In the genomic region with DNA sequence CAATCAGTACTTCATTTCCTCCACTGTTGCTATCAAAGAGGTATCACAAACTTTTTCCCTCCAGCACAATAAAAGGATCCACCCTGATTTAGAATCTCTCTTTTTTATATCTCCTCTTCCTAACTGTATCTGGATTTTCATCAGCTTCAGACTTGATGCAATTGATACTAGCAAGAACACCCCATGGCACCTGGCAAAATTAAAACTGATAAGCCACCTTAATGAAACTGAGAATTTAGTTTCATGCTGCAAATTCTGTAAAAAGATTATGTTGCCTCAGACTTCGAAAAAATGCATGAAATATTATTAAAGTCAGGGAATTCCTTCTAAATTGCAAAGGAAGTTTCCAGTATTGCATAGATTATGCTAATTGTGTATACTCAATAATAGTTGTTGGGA, we compare ENCODE assay signal across 24 cellular contexts.
"Had no signal": no experiment of that assay in that cellular context is flagged by ENCODE, and none has a peak within 500 bp of the region (broad histone marks: within the 10 kb centered on the region; RNA-seq: fewer than 3 reads in every experiment).

No MANE protein-coding gene starts in this region.

- H3K27ac Mint-ChIP-seq: dendritic cell treated with granulocyte-macrophage colony-stimulating factor and Interleukin-4, amounts not matched to agents 40 ng/mL and 50 ng/mL, for 4 days; effector memory CD8-positive, alpha-beta T cell; endodermal cell had no signal

- H3K4me1 ChIP-seq: colonic mucosa, esophagus muscularis mucosa, gastrocnemius medialis, gastroesophageal sphincter, heart left ventricle, heart right ventricle had no signal

- H3K36me3 ChIP-seq: colonic mucosa, esophagus muscularis mucosa, esophagus squamous epithelium, gastrocnemius medialis, gastroesophageal sphincter, heart left ventricle, heart right ventricle had no signal

- ATAC-seq: effector memory CD8-positive, alpha-beta T cell; esophagus mucosa; gastrocnemius medialis; gastroesophageal sphincter; heart left ventricle; heart right ventricle had no signal

- H3K9me3 Mint-ChIP-seq: dendritic cell treated with granulocyte-macrophage colony-stimulating factor and Interleukin-4, amounts not matched to agents 40 ng/mL and 50 ng/mL, for 4 days; effector memory CD8-positive, alpha-beta T cell; endodermal cell had no signal

- DNase-seq: colonic mucosa; cortex of kidney; dermis blood vessel endothelial cell; dorsolateral prefrontal cortex; effector CD4-positive, alpha-beta T cell; effector CD8-positive, alpha-beta T cell; effector memory CD4-positive, alpha-beta T cell; effector memory CD8-positive, alpha-beta T cell; endodermal cell; erythroblast; esophagus squamous epithelium; foreskin melanocyte; gastrocnemius medialis; head of caudate nucleus; heart left ventricle; heart right ventricle had no signal

- H3K27me3 ChIP-seq: colonic mucosa, dorsolateral prefrontal cortex, esophagus muscularis mucosa, esophagus squamous epithelium, foreskin keratinocyte, gastrocnemius medialis, gastroesophageal sphincter, heart left ventricle, heart right ventricle, hepatocyte had no signal

- H3K79me2 ChIP-seq: hepatocyte had no signal

- H2AFZ ChIP-seq: hepatocyte had no signal

- H3K27me3 Mint-ChIP-seq: dendritic cell treated with granulocyte-macrophage colony-stimulating factor and Interleukin-4, amounts not matched to agents 40 ng/mL and 50 ng/mL, for 4 days; effector memory CD8-positive, alpha-beta T cell had no signal

- H3K4me3 ChIP-seq: colonic mucosa, coronary artery, dorsolateral prefrontal cortex, esophagus muscularis mucosa, esophagus squamous epithelium, gastrocnemius medialis, gastroesophageal sphincter, heart left ventricle, heart right ventricle, hepatocyte had no signal

- H3K27ac ChIP-seq: colonic mucosa, coronary artery, dorsolateral prefrontal cortex, epithelial cell of prostate, esophagus muscularis mucosa, esophagus squamous epithelium, foreskin keratinocyte, gastrocnemius medialis, gastroesophageal sphincter, heart left ventricle, heart right ventricle, hepatocyte had no signal

- H3K4me2 ChIP-seq: hepatocyte had no signal

- H3K9me3 ChIP-seq: colonic mucosa, esophagus muscularis mucosa, esophagus squamous epithelium, gastrocnemius medialis, gastroesophageal sphincter, heart left ventricle, heart right ventricle had no signal

- H3K4me3 Mint-ChIP-seq: dendritic cell treated with granulocyte-macrophage colony-stimulating factor and Interleukin-4, amounts not matched to agents 40 ng/mL and 50 ng/mL, for 4 days; effector memory CD8-positive, alpha-beta T cell; endodermal cell had no signal
